Comparison of ENCODE assay signal across 8 cellular contexts in the genomic region with DNA sequence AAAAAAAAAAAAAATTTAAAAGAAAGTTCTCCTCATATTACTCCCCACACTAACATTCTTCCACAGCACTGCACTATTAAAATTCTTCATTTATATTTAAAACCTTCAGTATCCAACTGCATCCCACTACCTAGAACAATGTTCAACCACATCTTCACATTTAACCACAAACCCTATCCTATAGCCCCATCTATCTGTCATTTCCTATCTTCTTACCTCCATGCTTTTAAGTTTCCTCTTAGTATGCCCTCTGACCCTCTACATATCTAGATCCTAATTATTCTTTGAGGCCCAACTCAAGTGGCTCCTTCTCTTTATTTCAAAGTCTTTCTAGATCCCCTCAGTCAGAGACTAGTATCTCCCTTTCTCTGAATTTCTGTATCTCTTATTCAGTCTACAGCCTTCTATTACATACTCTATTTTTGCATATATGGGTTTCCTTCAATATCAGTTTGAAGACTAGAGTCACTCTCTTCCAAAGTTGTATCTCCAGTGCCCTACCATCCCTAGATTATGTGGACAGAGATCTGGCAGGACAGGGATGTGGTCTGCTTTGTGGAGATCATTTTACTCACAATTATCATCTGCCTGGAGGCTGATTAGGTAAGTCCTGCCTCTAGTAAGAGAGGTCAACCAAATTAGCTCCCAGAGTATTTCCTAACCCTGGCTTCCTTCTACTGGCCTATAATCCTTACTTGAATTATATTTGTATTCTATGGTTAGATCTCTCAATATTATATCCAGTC. TPM values are rescaled to one million over a fixed set of nuclear protein-coding genes. Genes with fewer than 3 reads are reported as not detected.
A peak's percentile ranks its signal among the peaks of the same experiment; 100 is the strongest.
DNase-seq lines count a peak whose midpoint lies in the region; ATAC-seq and TF ChIP-seq lines count a peak whose summit lies in the region.

No MANE protein-coding gene starts in this region.

- H2BK12ac ChIP-seq in H9 (ENCODE audit: insufficient read length, low read depth, low read length) = no peak overlapping the region

- intact Hi-C loops in left lung (cut with DNase I) = no loop called here

- no peak overlapping the region for H2BK120ac ChIP-seq in H9 (ENCODE audit: low read depth, low read length, poor library complexity, severe bottlenecking)

- no peak overlapping the region for H3K23ac ChIP-seq in H9 (ENCODE audit: insufficient read length, low read depth, low read length)

- peaks cover 25 to 31% (median 28%) of the 10 kb centered on the region in 3 experiments for H3K36me3 Mint-ChIP-seq in H9 (ENCODE audit: insufficient read depth in 1 of 3, low read depth in 3 of 3)
- peaks cover 26% of the 10 kb centered on the region for H3K36me3 Mint-ChIP-seq in activated CD8-positive, alpha-beta T cell treated with anti-CD3 and anti-CD28 coated beads, Interleukin-2, amount 10 ng/mL, durations not matched to agents 7 days and 5 days (ENCODE audit: low read depth)

- peaks cover 0 to 20% of the 10 kb centered on the region in 2 donors for H3K36me3 ChIP-seq in left lung

- H3K14ac ChIP-seq in H9 (ENCODE audit: insufficient read depth, low read length) = no peak overlapping the region

- peaks cover 26 to 36% of the 10 kb centered on the region in 2 experiments for H3K4me1 Mint-ChIP-seq in H9
- peaks cover 63% of the 10 kb centered on the region for H3K4me1 Mint-ChIP-seq in activated CD8-positive, alpha-beta T cell treated with anti-CD3 and anti-CD28 coated beads, Interleukin-2, amount 10 ng/mL, durations not matched to agents 7 days and 5 days (ENCODE audit: low read depth)

- H3K79me2 ChIP-seq in H9 (ENCODE audit: insufficient read depth, low read length) = no peaks in the 10 kb centered on the region; the same call in 1 of the 2 replicates

- peak overlapping the region; percentile 99 for H3K4me3 Mint-ChIP-seq in H9
- peak overlapping the region; percentile 99 for H3K4me3 Mint-ChIP-seq in activated CD8-positive, alpha-beta T cell treated with anti-CD3 and anti-CD28 coated beads, Interleukin-2, amount 10 ng/mL, durations not matched to agents 7 days and 5 days

- no peak overlapping the region for H3K9ac ChIP-seq in H9 (ENCODE audit: extremely low read depth, insufficient read length, low read length)

- no peaks in the 10 kb centered on the region for H4K20me1 ChIP-seq in H9 (ENCODE audit: control insufficient read depth, insufficient read depth, insufficient read length)

- H3T11ph ChIP-seq in H9 (ENCODE audit: low read length) = no peak overlapping the region

- ATAC-seq in activated CD8-positive, alpha-beta T cell treated with anti-CD3 and anti-CD28 coated beads, Interleukin-2, amount 10 ng/mL, durations not matched to agents 7 days and 5 days = no peak
- ATAC-seq in left lung (no peak), GM21529 (IDR thresholded peaks at IDR 0.05; ENCODE audit: unreplicated experiment) (no peak), HG02678 (IDR thresholded peaks at IDR 0.05; ENCODE audit: unreplicated experiment) (no peak)

- H3K4me1 ChIP-seq in H9 (ENCODE audit: insufficient read depth, low read length) = no peaks in the 10 kb centered on the region
- H3K4me1 ChIP-seq in left lung = peaks cover 11 to 69% of the 10 kb centered on the region in 2 donors

- no peak for TF ChIP-seq CTCF in AG04450 (IDR thresholded peaks at IDR 0.05; ENCODE audit: low read depth, low read length)
- TF ChIP-seq CTCF in H9 (conservative IDR thresholded peaks at IDR 0.05) = peak; percentile 46; the same call in 1 of the 3 replicates
- TF ChIP-seq CTCF in left lung (IDR thresholded peaks at IDR 0.05) = no peak

- no peak overlapping the region for H3K4ac ChIP-seq in H9 (ENCODE audit: low read depth, low read length)

- H3K27ac ChIP-seq in AG04450 (ENCODE audit: low read depth, low read length) (no peak overlapping the region), H9 (ENCODE audit: insufficient read length, low read depth, low read length) (no peak overlapping the region), left lung (peak overlapping the region; percentile 90 to 95)

- DNase-seq in AG04450 (ENCODE audit: low read depth, low spot score) (no peak), H9 (no peak), left lung (no peak), MV-4-11 (lab: John Stamatoyannopoulos, UW) (no peak)
- DNase-seq in activated CD8-positive, alpha-beta T cell treated with anti-CD3 and anti-CD28 coated beads, Interleukin-2, amount 10 ng/mL, durations not matched to agents 7 days and 5 days = no peak
- no peak for DNase-seq in activated CD8-positive, alpha-beta memory T cell treated with anti-CD3 and anti-CD28 coated beads, Interleukin-2, amount 50 U/mL, for 4 hours

- peak overlapping the region in 2 of 3 experiments; percentile 99 to 100; a peak in 3 of 7 replicates for H3K27ac Mint-ChIP-seq in H9
- H3K27ac Mint-ChIP-seq in activated CD8-positive, alpha-beta T cell treated with anti-CD3 and anti-CD28 coated beads, Interleukin-2, amount 10 ng/mL, durations not matched to agents 7 days and 5 days = peak overlapping the region; percentile 100

- H3K27me3 ChIP-seq in AG04450 (ENCODE audit: control insufficient read depth, insufficient read depth, low read length) = no peaks in the 10 kb centered on the region
- H3K27me3 ChIP-seq in H9 (ENCODE audit: insufficient read depth, low read length) = no peaks in the 10 kb centered on the region
- H3K27me3 ChIP-seq in left lung = no peaks in the 10 kb centered on the region

- no peak overlapping the region for H4K5ac ChIP-seq in H9 (ENCODE audit: insufficient read length, low read depth, low read length)

- peaks cover 5% of the 10 kb centered on the region for H3K79me1 ChIP-seq in H9 (ENCODE audit: insufficient read depth, low read depth, low read length, poor library complexity, severe bottlenecking)

- no peak overlapping the region for H2AFZ ChIP-seq in H9 (ENCODE audit: low read length)

- H3K56ac ChIP-seq in H9 (ENCODE audit: insufficient read length, low read depth, low read length) = no peak overlapping the region

- no peak overlapping the region for H2BK20ac ChIP-seq in H9 (ENCODE audit: low read depth, low read length, poor library complexity, severe bottlenecking)

- peak overlapping the region; percentile 92 for H3K4me2 ChIP-seq in H9 (ENCODE audit: insufficient read depth, insufficient read length, low read length)

- CTCF ChIA-PET in AG04450 (lab: Charles Lee) = interaction anchor here (1.2 kb wide), 1 partner anchor 340 kb away, joined by 3 read pairs; no protein-coding TSS in a partner anchor
- CTCF ChIA-PET in activated CD8-positive, alpha-beta T cell treated with anti-CD3 and anti-CD28 coated beads, Interleukin-2, amount 10 ng/mL, durations not matched to agents 7 days and 5 days (lab: Charles Lee) = interaction anchor here (1.6 to 2.3 kb wide), 4 partner anchors 24 to 482 kb away, joined by 5 to 21 read pairs (median 8); no protein-coding TSS in a partner anchor

- H3K9me3 ChIP-seq in AG04450 (ENCODE audit: control insufficient read depth, insufficient read depth, low read length) (peaks cover 3% of the 10 kb centered on the region; the same call in 1 of the 2 replicates), H9 (ENCODE audit: control insufficient read depth, low read depth, low read length) (no peaks in the 10 kb centered on the region), left lung (no peaks in the 10 kb centered on the region)

- no peak overlapping the region for H4K8ac ChIP-seq in H9 (replicated peaks; ENCODE audit: insufficient read length, low read depth, low read length)

- no peak overlapping the region for H3K18ac ChIP-seq in H9 (ENCODE audit: insufficient read length, low read depth, low read length)

- no peak overlapping the region for H2BK5ac ChIP-seq in H9 (ENCODE audit: insufficient read length, low read length)

- H3K4me3 ChIP-seq in AG04450 (ENCODE audit: low read depth, low read length) = peak overlapping the region; percentile 17; the same call in 1 of the 2 replicates
- peak overlapping the region in 1 of 2 donors; percentile 81 for H3K4me3 ChIP-seq in left lung

- H4K91ac ChIP-seq in H9 (ENCODE audit: insufficient read length, low read depth, low read length) = no peak overlapping the region

- no peaks in the 10 kb centered on the region for H3K9me3 Mint-ChIP-seq in H9
- H3K9me3 Mint-ChIP-seq in activated CD8-positive, alpha-beta T cell treated with anti-CD3 and anti-CD28 coated beads, Interleukin-2, amount 10 ng/mL, durations not matched to agents 7 days and 5 days (ENCODE audit: insufficient read depth) = peaks cover 4% of the 10 kb centered on the region

- H3K27me3 Mint-ChIP-seq in H9 (ENCODE audit: low read depth) = no peaks in the 10 kb centered on the region
- no peaks in the 10 kb centered on the region for H3K27me3 Mint-ChIP-seq in activated CD8-positive, alpha-beta T cell treated with anti-CD3 and anti-CD28 coated beads, Interleukin-2, amount 10 ng/mL, durations not matched to agents 7 days and 5 days (ENCODE audit: low read depth)

- H2BK15ac ChIP-seq in H9 (ENCODE audit: low read depth, low read length) = no peak overlapping the region

- POLR2A ChIA-PET in AG04450 (lab: Yijun Ruan, JAX) = interaction anchor here (1.3 to 1.6 kb wide), 2 partner anchors 19 to 61 kb away, joined by 3 to 4 read pairs; no protein-coding TSS in a partner anchor
- POLR2A ChIA-PET in activated CD8-positive, alpha-beta T cell treated with anti-CD3 and anti-CD28 coated beads, Interleukin-2, amount 10 ng/mL, durations not matched to agents 7 days and 5 days (lab: Charles Lee) = interaction anchor here (1.0 to 2.4 kb wide), 6 partner anchors 19 to 588 kb away, joined by 3 to 11 read pairs (median 6); a partner anchor contains a TSS

- no peak overlapping the region for H2AK5ac ChIP-seq in H9 (ENCODE audit: insufficient read length, low read length)

- peaks cover 12% of the 10 kb centered on the region for H3K23me2 ChIP-seq in H9 (ENCODE audit: insufficient read length, low read depth, low read length, poor library complexity, severe bottlenecking)

RNA-seq across cellular contexts. Expression of a gene that starts 1.4 kb away (rescaled TPM):
- polyA plus RNA-seq in AG04450 (2011; rRNA removed) = 44.6 and 75.8 TPM in 2 replicates
- 3.6 and 6.5 TPM in 2 replicates for polyA minus RNA-seq in AG04450 (2011; rRNA and poly(A)+ RNA removed)
- total RNA-seq in H9 (2021) = 74.4 and 80.1 TPM in 2 replicates
- total RNA-seq in activated CD8-positive, alpha-beta T cell treated with anti-CD3 and anti-CD28 coated beads, Interleukin-2, amount 10 ng/mL, durations not matched to agents 7 days and 5 days = 10 to 100 TPM; 78.7 to 80.9 TPM
- 10 to 100 TPM; 51.4 to 73.0 TPM for total RNA-seq in left lung

RNA-seq across cellular contexts. Expression of a gene that starts 3.5 kb away (rescaled TPM):
- 77.6 and 78.6 TPM in 2 replicates for polyA plus RNA-seq in AG04450 (2011; rRNA removed)
- 63.2 and 70.6 TPM in 2 replicates for polyA minus RNA-seq in AG04450 (2011; rRNA and poly(A)+ RNA removed)
- total RNA-seq in H9 (2021) = 52.8 and 58.8 TPM in 2 replicates
- total RNA-seq in activated CD8-positive, alpha-beta T cell treated with anti-CD3 and anti-CD28 coated beads, Interleukin-2, amount 10 ng/mL, durations not matched to agents 7 days and 5 days = 100 to 1,000 TPM; 109 to 124 TPM
- total RNA-seq in left lung = 100 to 1,000 TPM; 150 to 160 TPM

RNA-seq across cellular contexts. Expression of a gene that starts 46.0 kb away (rescaled TPM):
- 0.42 and 0.57 TPM in 2 replicates for polyA plus RNA-seq in AG04450 (2011; rRNA removed)
- polyA minus RNA-seq in AG04450 (2011; rRNA and poly(A)+ RNA removed) = 0.60 and 1.3 TPM in 2 replicates
- total RNA-seq in H9 (2021) = 3.5 and 4.6 TPM in 2 replicates
- 1 to 10 TPM; 1.3 to 1.5 TPM for total RNA-seq in activated CD8-positive, alpha-beta T cell treated with anti-CD3 and anti-CD28 coated beads, Interleukin-2, amount 10 ng/mL, durations not matched to agents 7 days and 5 days
- 10 to 100 TPM; 23.8 to 59.3 TPM for total RNA-seq in left lung

RNA-seq across cellular contexts. Expression of a gene that starts 59.3 kb away (rescaled TPM):
- 0.06 and 0.10 TPM in 2 replicates for polyA plus RNA-seq in AG04450 (2011; rRNA removed)
- 0.14 and 0.35 TPM in 2 replicates for polyA minus RNA-seq in AG04450 (2011; rRNA and poly(A)+ RNA removed)
- total RNA-seq in H9 (2021) = 4.4 and 4.8 TPM in 2 replicates
- total RNA-seq in activated CD8-positive, alpha-beta T cell treated with anti-CD3 and anti-CD28 coated beads, Interleukin-2, amount 10 ng/mL, durations not matched to agents 7 days and 5 days = under 1 TPM; 0.47 to 0.58 TPM
- total RNA-seq in left lung = 1 to 10 TPM; 6.2 to 7.4 TPM

Comparison
In these comparisons a context has a peak if more than half of its experiments do, and no peak if none do; other contexts are left out.
1. H3K27ac ChIP-seq: peak in left lung (2 of 2); none in AG04450 (single experiment) and H9 (single experiment).